29 cellular contexts compared by ENCODE assay signal in the genomic region with DNA sequence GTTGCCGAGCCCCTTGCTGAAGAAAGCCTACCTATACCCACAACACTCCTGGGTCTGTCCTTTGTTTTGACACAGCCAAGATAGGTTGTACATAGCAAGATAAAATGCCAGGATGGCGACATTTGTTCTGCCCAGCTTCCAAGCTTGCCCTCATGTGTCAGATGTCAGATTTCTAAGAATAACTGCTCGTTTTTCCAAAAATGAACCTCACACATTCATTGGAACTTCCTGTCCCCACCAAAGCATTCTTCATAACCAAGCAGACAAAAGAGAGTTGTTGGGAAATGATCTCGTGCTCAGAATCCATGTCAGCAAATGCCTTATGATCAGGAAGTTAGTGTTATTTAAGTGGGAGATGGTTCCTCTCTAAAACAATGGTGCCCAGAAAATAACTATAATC.
DNase-seq lines count a peak whose midpoint lies in the region; ATAC-seq, FAIRE-seq and TF ChIP-seq lines count a peak whose summit lies in the region.
"Had no signal": no experiment of that assay in that cellular context is flagged by ENCODE, and none has a peak within 500 bp of the region (broad histone marks: within the 10 kb centered on the region; RNA-seq: fewer than 3 reads in every experiment).

No MANE protein-coding gene starts in this region.

- DNase-seq in right cardiac atrium (no peak), right atrium auricular region (ENCODE audit: low spot score) (no peak), HepG2 (ENCODE audit: low spot score) (peak; percentile 9), renal cortical epithelial cell (ENCODE audit: low read depth) (peak; percentile 34), DMS 273 treated with DMSO at 0.1 percent for 48 hours (lab: John Stamatoyannopoulos, UW) (no peak), omental fat pad (ENCODE audit: low spot score) (no peak)
- DNase-seq: activated CD4-positive, alpha-beta T cell treated with anti-CD3 and anti-CD28 coated beads for 1 hour; activated CD8-positive, alpha-beta memory T cell treated with anti-CD3 and anti-CD28 coated beads for 24 hours; activated naive CD4-positive, alpha-beta T cell; activated T-cell treated with anti-CD3 and anti-CD28 coated beads, Interleukin-2, amount 50 U/mL, for 24 hours; amniotic stem cell; Caco-2; foreskin keratinocyte; islet precursor cell; KBM-7; midbrain; NCI-H187; NCI-H748 treated with DMSO at 0.1 percent for 48 hours; nephron progenitor cell; spleen; stimulated activated CD4-positive, alpha-beta T cell treated with anti-CD3 and anti-CD28 coated beads, Interleukin-4, amount 100 ng/mL, for 1 hour; stimulated activated naive CD4-positive, alpha-beta T cell had no signal

- TF ChIP-seq RAD21 in HepG2 (CRISPR knock-in tag; IDR thresholded peaks at IDR 0.05): no peak

- no peak overlapping the region for H3K4me2 ChIP-seq in HepG2 (ENCODE audit: low read depth, low read length)
- H3K4me2 ChIP-seq: BLaER1 had no signal

- H3K4me3 ChIP-seq in right cardiac atrium (ENCODE audit: low read length): no peak overlapping the region
- no peak overlapping the region for H3K4me3 ChIP-seq in right atrium auricular region
- no peak overlapping the region for H3K4me3 ChIP-seq in HepG2 (replicated peaks in 1 of 3; ENCODE audit: insufficient read depth in 1 of 3, low read depth in 2 of 3, low read length in 3 of 3)
- H3K4me3 ChIP-seq: BLaER1, cardiac muscle cell, prostate gland, spleen had no signal

- no peak for TF ChIP-seq POLR2A in HepG2 (IDR thresholded peaks at IDR 0.05; ENCODE audit: insufficient read depth in 1 of 2, low read depth in 2 of 2, low read length in 2 of 2)

- no peaks in the 10 kb centered on the region for H3K79me2 ChIP-seq in HepG2 (ENCODE audit: insufficient read depth, low read length)

- no peaks in the 10 kb centered on the region for H3K36me3 ChIP-seq in right atrium auricular region
- H3K36me3 ChIP-seq in HepG2 (replicated peaks in 1 of 2; ENCODE audit: control insufficient read depth in 1 of 2, insufficient read depth in 2 of 2, low read length in 2 of 2): no peaks in the 10 kb centered on the region
- H3K36me3 ChIP-seq: BLaER1, cardiac muscle cell, prostate gland, spleen had no signal

- ATAC-seq in right cardiac atrium (peak; percentile 36 to 81), HepG2 (no peak), HG03432 (IDR thresholded peaks at IDR 0.05; ENCODE audit: unreplicated experiment) (no peak), omental fat pad (ENCODE audit: low FRiP score) (no peak), GM18519 (IDR thresholded peaks at IDR 0.05; ENCODE audit: low FRiP score, unreplicated experiment) (no peak)
- ATAC-seq: foreskin keratinocyte had no signal

- FAIRE-seq in HepG2 (lab: Jason Lieb, UNC): no peak
- FAIRE-seq: GM19239, TTC549 had no signal

- TF ChIP-seq CTCF in right atrium auricular region (IDR thresholded peaks at IDR 0.05) (no peak), HepG2 (CRISPR knock-in tag; IDR thresholded peaks at IDR 0.05) (no peak), omental fat pad (IDR thresholded peaks at IDR 0.05) (no peak)

- H4K20me1 ChIP-seq in HepG2 (ENCODE audit: insufficient read depth, low read length): no peaks in the 10 kb centered on the region
- H4K20me1 ChIP-seq: BLaER1 had no signal

- H3K27ac ChIP-seq in right cardiac atrium (ENCODE audit: low read length): peak overlapping the region; percentile 30
- H3K27ac ChIP-seq in right atrium auricular region: peak overlapping the region in 1 of 2 donors; percentile 30
- no peak overlapping the region for H3K27ac ChIP-seq in HepG2 (ENCODE audit: extremely low read length, insufficient read depth, low read length)
- H3K27ac ChIP-seq: BLaER1, cardiac muscle cell, foreskin keratinocyte, prostate gland had no signal

- CTCF ChIA-PET in HepG2 (lab: Yijun Ruan, JAX; ENCODE audit: low intra/inter-chr PET ratio, low total read pairs): no interaction called here

- intact Hi-C loops in right cardiac atrium (cut with DNase I) (no loop called here), HepG2 (cut with micrococcal nuclease; ENCODE audit: unreplicated experiment) (no loop called here)

- no peak overlapping the region for H2AFZ ChIP-seq in HepG2 (ENCODE audit: low read length)

- no peaks in the 10 kb centered on the region for H3K9me3 ChIP-seq in right cardiac atrium (ENCODE audit: control insufficient read depth, low read length)
- H3K9me3 ChIP-seq in right atrium auricular region: no peaks in the 10 kb centered on the region
- no peaks in the 10 kb centered on the region for H3K9me3 ChIP-seq in HepG2 (ENCODE audit: low read length)
- H3K9me3 ChIP-seq: BLaER1, Caco-2, prostate gland had no signal

- in situ Hi-C loops in HepG2 (cut with HindIII; ENCODE audit: extremely low pct_ligation_motif_present, low pct_unique_long_range_greater_than_20kb): no loop called here

- H3K27me3 ChIP-seq in right cardiac atrium (ENCODE audit: control insufficient read depth, insufficient read depth) (no peaks in the 10 kb centered on the region), right atrium auricular region (no peaks in the 10 kb centered on the region), HepG2 (ENCODE audit: control insufficient read depth in 1 of 2, insufficient read depth in 2 of 2, low read length in 2 of 2) (peaks cover 0 to 4% of the 10 kb centered on the region in 2 experiments; a peak in 2 of 5 replicates)
- H3K27me3 ChIP-seq: cardiac muscle cell, foreskin keratinocyte, spleen had no signal

- BruUV-seq in HepG2 (replicated peaks; lab: Mats Ljungman, UMichigan): no TSS peak

- WGBS in right cardiac atrium: 43% methylated on average over 4 of the region's 4 CpGs
- 38% methylated on average over 4 of the region's 4 CpGs for WGBS in HepG2 (ENCODE audit: low lambda C conversion rate)

- TF ChIP-seq EP300 in HepG2 (IDR thresholded peaks at IDR 0.05; ENCODE audit: low read depth in 2 of 2, low read length in 2 of 2) (no peak), HepG2 (CRISPR knock-in tag; IDR thresholded peaks at IDR 0.05; ENCODE audit: borderline replicate concordance) (no peak)

- H3K4me1 ChIP-seq in right cardiac atrium (ENCODE audit: control insufficient read depth, insufficient read depth, low read length) (peaks cover 5% of the 10 kb centered on the region), right atrium auricular region (peaks cover 0 to 9% of the 10 kb centered on the region in 2 donors), HepG2 (ENCODE audit: insufficient read depth, low read length) (peaks cover 29% of the 10 kb centered on the region)
- H3K4me1 ChIP-seq: BLaER1, Caco-2, foreskin keratinocyte, prostate gland, spleen had no signal

- no peak overlapping the region for H3K9ac ChIP-seq in HepG2 (ENCODE audit: insufficient read depth, low read depth, low read length)
- H3K9ac ChIP-seq: BLaER1 had no signal

- POLR2A ChIA-PET in HepG2 (lab: Yijun Ruan, JAX): no interaction called here

TF ChIP-seq in HepG2, 621 proteins besides CTCF, POLR2A, EP300 and RAD21:
- TF ChIP-seq SP1 (IDR thresholded peaks at IDR 0.05): no peak
- no peak for TF ChIP-seq SP1 (CRISPR knock-in tag; IDR thresholded peaks at IDR 0.05)
- TF ChIP-seq HDAC2 (CRISPR knock-in tag; IDR thresholded peaks at IDR 0.05): no peak
- TF ChIP-seq ZBTB49 (CRISPR knock-in tag; IDR thresholded peaks at IDR 0.05; ENCODE audit: borderline replicate concordance): no peak
- no peak for TF ChIP-seq ZNF18 (CRISPR knock-in tag; IDR thresholded peaks at IDR 0.05; ENCODE audit: insufficient replicate concordance)
- TF ChIP-seq YEATS2 (CRISPR knock-in tag; IDR thresholded peaks at IDR 0.05; ENCODE audit: borderline replicate concordance): no peak
- TF ChIP-seq ZNF121 (CRISPR knock-in tag; IDR thresholded peaks at IDR 0.05): no peak
- TF ChIP-seq, protein P1, sequence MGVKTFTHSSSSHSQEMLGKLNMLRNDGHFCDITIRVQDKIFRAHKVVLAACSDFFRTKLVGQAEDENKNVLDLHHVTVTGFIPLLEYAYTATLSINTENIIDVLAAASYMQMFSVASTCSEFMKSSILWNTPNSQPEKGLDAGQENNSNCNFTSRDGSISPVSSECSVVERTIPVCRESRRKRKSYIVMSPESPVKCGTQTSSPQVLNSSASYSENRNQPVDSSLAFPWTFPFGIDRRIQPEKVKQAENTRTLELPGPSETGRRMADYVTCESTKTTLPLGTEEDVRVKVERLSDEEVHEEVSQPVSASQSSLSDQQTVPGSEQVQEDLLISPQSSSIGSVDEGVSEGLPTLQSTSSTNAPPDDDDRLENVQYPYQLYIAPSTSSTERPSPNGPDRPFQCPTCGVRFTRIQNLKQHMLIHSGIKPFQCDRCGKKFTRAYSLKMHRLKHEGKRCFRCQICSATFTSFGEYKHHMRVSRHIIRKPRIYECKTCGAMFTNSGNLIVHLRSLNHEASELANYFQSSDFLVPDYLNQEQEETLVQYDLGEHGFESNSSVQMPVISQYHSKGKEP (CRISPR knock-in tag; IDR thresholded peaks at IDR 0.05): no peak
- TF ChIP-seq NKX3-1 (CRISPR knock-in tag; IDR thresholded peaks at IDR 0.05): no peak

Comparison
In these comparisons a context has a peak if more than half of its experiments do, and no peak if none do; other contexts are left out.
1. ATAC-seq: peak in right cardiac atrium (2 of 2); none in HepG2 (single experiment), HG03432 (single experiment), omental fat pad (single experiment) and GM18519 (single experiment).
2. DNase-seq: peak in HepG2 (single experiment) and renal cortical epithelial cell (single experiment); none in right cardiac atrium (0 of 3), right atrium auricular region (single experiment), DMS 273 treated with DMSO at 0.1 percent for 48 hours (single experiment) and omental fat pad (single experiment).